ENCODE assay signal across 1 cellular context in the genomic region with DNA sequence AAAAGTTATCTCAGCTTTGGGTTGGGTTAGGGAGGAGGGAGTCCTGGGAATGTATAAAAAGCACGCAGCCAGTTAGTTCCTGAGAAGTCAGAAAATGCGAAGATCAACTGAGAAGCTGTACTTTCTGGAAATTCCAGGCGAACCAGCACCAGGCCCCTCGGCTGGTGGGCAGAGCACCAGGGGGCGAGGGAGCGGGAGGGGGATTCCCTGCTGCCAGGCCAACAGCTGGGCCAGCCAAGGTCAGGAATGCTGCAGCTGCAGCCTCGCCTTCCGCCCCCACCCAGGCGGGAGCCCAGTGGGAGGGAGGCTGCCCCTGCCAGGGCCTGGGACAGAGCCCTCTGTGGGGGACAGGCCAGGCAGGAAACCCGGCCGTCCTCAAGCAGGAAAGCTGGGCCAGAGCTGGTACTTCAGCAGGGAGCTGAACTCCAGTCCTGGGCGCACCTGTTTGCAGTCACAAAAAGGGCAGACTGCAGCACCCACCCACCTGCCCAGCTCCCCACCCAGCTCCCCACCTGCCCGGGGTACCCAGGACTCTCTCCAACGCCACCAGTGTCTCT.
TF ChIP-seq lines count a peak whose summit lies in the region.

No MANE protein-coding gene starts in this region.

TF ChIP-seq in GM23338, 12 proteins besides CTCF, POLR2A, EP300 and RAD21 (continued from another document):
- TF ChIP-seq, protein P1, sequence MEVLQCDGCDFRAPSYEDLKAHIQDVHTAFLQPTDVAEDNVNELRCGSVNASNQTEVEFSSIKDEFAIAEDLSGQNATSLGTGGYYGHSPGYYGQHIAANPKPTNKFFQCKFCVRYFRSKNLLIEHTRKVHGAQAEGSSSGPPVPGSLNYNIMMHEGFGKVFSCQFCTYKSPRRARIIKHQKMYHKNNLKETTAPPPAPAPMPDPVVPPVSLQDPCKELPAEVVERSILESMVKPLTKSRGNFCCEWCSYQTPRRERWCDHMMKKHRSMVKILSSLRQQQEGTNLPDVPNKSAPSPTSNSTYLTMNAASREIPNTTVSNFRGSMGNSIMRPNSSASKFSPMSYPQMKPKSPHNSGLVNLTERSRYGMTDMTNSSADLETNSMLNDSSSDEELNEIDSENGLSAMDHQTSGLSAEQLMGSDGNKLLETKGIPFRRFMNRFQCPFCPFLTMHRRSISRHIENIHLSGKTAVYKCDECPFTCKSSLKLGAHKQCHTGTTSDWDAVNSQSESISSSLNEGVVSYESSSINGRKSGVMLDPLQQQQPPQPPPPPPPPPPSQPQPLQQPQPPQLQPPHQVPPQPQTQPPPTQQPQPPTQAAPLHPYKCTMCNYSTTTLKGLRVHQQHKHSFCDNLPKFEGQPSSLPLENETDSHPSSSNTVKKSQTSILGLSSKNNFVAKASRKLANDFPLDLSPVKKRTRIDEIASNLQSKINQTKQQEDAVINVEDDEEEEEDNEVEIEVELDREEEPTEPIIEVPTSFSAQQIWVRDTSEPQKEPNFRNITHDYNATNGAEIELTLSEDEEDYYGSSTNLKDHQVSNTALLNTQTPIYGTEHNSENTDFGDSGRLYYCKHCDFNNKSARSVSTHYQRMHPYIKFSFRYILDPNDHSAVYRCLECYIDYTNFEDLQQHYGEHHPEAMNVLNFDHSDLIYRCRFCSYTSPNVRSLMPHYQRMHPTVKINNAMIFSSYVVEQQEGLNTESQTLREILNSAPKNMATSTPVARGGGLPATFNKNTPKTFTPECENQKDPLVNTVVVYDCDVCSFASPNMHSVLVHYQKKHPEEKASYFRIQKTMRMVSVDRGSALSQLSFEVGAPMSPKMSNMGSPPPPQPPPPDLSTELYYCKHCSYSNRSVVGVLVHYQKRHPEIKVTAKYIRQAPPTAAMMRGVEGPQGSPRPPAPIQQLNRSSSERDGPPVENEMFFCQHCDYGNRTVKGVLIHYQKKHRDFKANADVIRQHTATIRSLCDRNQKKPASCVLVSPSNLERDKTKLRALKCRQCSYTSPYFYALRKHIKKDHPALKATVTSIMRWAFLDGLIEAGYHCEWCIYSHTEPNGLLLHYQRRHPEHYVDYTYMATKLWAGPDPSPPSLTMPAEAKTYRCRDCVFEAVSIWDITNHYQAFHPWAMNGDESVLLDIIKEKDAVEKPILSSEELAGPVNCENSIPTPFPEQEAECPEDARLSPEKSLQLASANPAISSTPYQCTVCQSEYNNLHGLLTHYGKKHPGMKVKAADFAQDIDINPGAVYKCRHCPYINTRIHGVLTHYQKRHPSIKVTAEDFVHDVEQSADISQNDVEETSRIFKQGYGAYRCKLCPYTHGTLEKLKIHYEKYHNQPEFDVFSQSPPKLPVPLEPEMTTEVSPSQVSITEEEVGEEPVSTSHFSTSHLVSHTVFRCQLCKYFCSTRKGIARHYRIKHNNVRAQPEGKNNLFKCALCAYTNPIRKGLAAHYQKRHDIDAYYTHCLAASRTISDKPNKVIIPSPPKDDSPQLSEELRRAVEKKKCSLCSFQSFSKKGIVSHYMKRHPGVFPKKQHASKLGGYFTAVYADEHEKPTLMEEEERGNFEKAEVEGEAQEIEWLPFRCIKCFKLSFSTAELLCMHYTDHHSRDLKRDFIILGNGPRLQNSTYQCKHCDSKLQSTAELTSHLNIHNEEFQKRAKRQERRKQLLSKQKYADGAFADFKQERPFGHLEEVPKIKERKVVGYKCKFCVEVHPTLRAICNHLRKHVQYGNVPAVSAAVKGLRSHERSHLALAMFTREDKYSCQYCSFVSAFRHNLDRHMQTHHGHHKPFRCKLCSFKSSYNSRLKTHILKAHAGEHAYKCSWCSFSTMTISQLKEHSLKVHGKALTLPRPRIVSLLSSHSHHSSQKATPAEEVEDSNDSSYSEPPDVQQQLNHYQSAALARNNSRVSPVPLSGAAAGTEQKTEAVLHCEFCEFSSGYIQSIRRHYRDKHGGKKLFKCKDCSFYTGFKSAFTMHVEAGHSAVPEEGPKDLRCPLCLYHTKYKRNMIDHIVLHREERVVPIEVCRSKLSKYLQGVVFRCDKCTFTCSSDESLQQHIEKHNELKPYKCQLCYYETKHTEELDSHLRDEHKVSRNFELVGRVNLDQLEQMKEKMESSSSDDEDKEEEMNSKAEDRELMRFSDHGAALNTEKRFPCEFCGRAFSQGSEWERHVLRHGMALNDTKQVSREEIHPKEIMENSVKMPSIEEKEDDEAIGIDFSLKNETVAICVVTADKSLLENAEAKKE (CRISPR knock-in tag; IDR thresholded peaks at IDR 0.05), result no peak
- no peak for TF ChIP-seq CREB1 (CRISPR knock-in tag; IDR thresholded peaks at IDR 0.05; ENCODE audit: low read depth)
- no peak for TF ChIP-seq NANOG (IDR thresholded peaks at IDR 0.05; ENCODE audit: borderline replicate concordance)
- no peak for TF ChIP-seq JUNB (IDR thresholded peaks at IDR 0.05; ENCODE audit: unreplicated experiment)
- no peak for TF ChIP-seq EZH2 (IDR thresholded peaks at IDR 0.05; ENCODE audit: low read depth, unreplicated experiment)
- no peak for TF ChIP-seq ZNF114 (CRISPR knock-in tag; IDR thresholded peaks at IDR 0.05)
